15 cellular contexts compared by ENCODE assay signal in genomic region chr17:16472539-16472938, GRCh38. TPM values are rescaled to one million over a fixed set of nuclear protein-coding genes. Genes with fewer than 3 reads are reported as not detected.
DNase-seq lines count a peak whose midpoint lies in the region; ATAC-seq and TF ChIP-seq lines count a peak whose summit lies in the region.
"Had no signal": no experiment of that assay in that cellular context is flagged by ENCODE, and none has a peak within 500 bp of the region (broad histone marks: within the 10 kb centered on the region; RNA-seq: fewer than 3 reads in every experiment).

No MANE protein-coding gene starts in this region.

- H3K27me3 ChIP-seq in SK-N-SH (ENCODE audit: insufficient read depth): no peaks in the 10 kb centered on the region
- no peaks in the 10 kb centered on the region for H3K27me3 ChIP-seq in osteoblast (ENCODE audit: insufficient read depth, low read length)
- H3K27me3 ChIP-seq: BLaER1 had no signal

- H2AFZ ChIP-seq in SK-N-SH (ENCODE audit: low read depth) (no peak overlapping the region), osteoblast (ENCODE audit: low read length) (no peak overlapping the region)

- H3K27ac ChIP-seq in SK-N-SH (ENCODE audit: low read depth in 2 of 2, low read length in 1 of 2) (no peak overlapping the region), osteoblast (ENCODE audit: low read depth, low read length) (no peak overlapping the region)
- H3K27ac ChIP-seq: 22Rv1, A549, BLaER1 had no signal

- POLR2A ChIA-PET in SK-N-SH (lab: Yijun Ruan, JAX): interaction anchor here (0.8 kb wide), 1 partner anchor 34 kb away, joined by 3 read pairs; no protein-coding TSS in a partner anchor

- H3K4me1 ChIP-seq in SK-N-SH (ENCODE audit: control insufficient read depth in 1 of 2, insufficient read depth in 2 of 2, low read depth in 1 of 2, low read length in 1 of 2) (peaks cover 5 to 44% of the 10 kb centered on the region in 2 experiments), osteoblast (ENCODE audit: insufficient read depth, low read length) (peaks cover 7% of the 10 kb centered on the region)

- H3K9me3 ChIP-seq in SK-N-SH (no peaks in the 10 kb centered on the region), osteoblast (ENCODE audit: low read depth, low read length) (no peaks in the 10 kb centered on the region)
- H3K9me3 ChIP-seq: A549, BLaER1 had no signal

- no peak for TF ChIP-seq EP300 in SK-N-SH (IDR thresholded peaks at IDR 0.05; ENCODE audit: borderline replicate concordance in 1 of 2, low read depth in 1 of 2, low read length in 1 of 2)

- H3K9ac ChIP-seq in SK-N-SH: no peak overlapping the region
- H3K9ac ChIP-seq: BLaER1 had no signal

- H3K4me2 ChIP-seq in SK-N-SH (no peak overlapping the region), osteoblast (ENCODE audit: insufficient read depth, low read length) (no peak overlapping the region)
- H3K4me2 ChIP-seq: A549, BLaER1 had no signal

- ATAC-seq in SK-N-SH treated with all-trans-retinoic acid at 6 μM for 48 hours: no peak
- ATAC-seq in GM19452 (IDR thresholded peaks at IDR 0.05; ENCODE audit: unreplicated experiment): no peak
- ATAC-seq: A549 had no signal

- TF ChIP-seq RAD21 in SK-N-SH (IDR thresholded peaks at IDR 0.05; ENCODE audit: low read length): no peak

- H3K79me2 ChIP-seq in SK-N-SH (ENCODE audit: insufficient read depth): no peaks in the 10 kb centered on the region
- H3K79me2 ChIP-seq in osteoblast (ENCODE audit: insufficient read depth, low read length): no peaks in the 10 kb centered on the region

- WGBS in SK-N-SH (ENCODE audit: low lambda C conversion rate): 77% methylated on average over 5 of the region's 6 CpGs

- DNase-seq in SK-N-SH (no peak), fibroblast of villous mesenchyme (ENCODE audit: low read depth) (peak; percentile 42), osteoblast (ENCODE audit: insufficient read length, low spot score, missing footprints) (peak; percentile 11), medulla oblongata (ENCODE audit: extremely low spot score) (no peak), T-helper 1 cell (no peak)
- DNase-seq: CD4-positive, alpha-beta memory T cell; DMS153; DMS79; GDM1; H9 had no signal

- CTCF ChIA-PET in SK-N-SH (lab: Yijun Ruan, JAX): interaction anchor here (1.1 to 3.6 kb wide), 6 partner anchors 9 to 85 kb away, joined by 3 to 26 read pairs (median 4); no protein-coding TSS in a partner anchor

- H4K20me1 ChIP-seq in SK-N-SH (ENCODE audit: insufficient read depth): no peaks in the 10 kb centered on the region
- no peaks in the 10 kb centered on the region for H4K20me1 ChIP-seq in osteoblast (ENCODE audit: insufficient read depth, low read length)

- H3K36me3 ChIP-seq in SK-N-SH (replicated peaks in 1 of 2; ENCODE audit: control insufficient read depth in 1 of 2, insufficient read depth in 2 of 2, low read length in 1 of 2) (no peaks in the 10 kb centered on the region), osteoblast (ENCODE audit: insufficient read depth, low read length) (no peaks in the 10 kb centered on the region)

- TF ChIP-seq CTCF in SK-N-SH (IDR thresholded peaks at IDR 0.05): no peak
- no peak for TF ChIP-seq CTCF in fibroblast of villous mesenchyme (IDR thresholded peaks at IDR 0.05; ENCODE audit: insufficient read depth, low read depth, low read length)
- no peak for TF ChIP-seq CTCF in osteoblast (IDR thresholded peaks at IDR 0.05; ENCODE audit: extremely low read depth, low read depth, low read length)

- H3K4me3 ChIP-seq in SK-N-SH (ENCODE audit: low read depth in 2 of 2, low read length in 1 of 2) (no peak overlapping the region), fibroblast of villous mesenchyme (ENCODE audit: low read depth, low read length) (no peak overlapping the region), osteoblast (ENCODE audit: insufficient read depth, low read length) (no peak overlapping the region)
- H3K4me3 ChIP-seq: A549, BLaER1 had no signal

- H3K9me2 ChIP-seq in SK-N-SH: no peaks in the 10 kb centered on the region

- H3F3A ChIP-seq in SK-N-SH (replicated peaks; ENCODE audit: insufficient read depth): no peaks in the 10 kb centered on the region

TF ChIP-seq in SK-N-SH treated with all-trans-retinoic acid at 6 μM for 48 hours, 23 proteins besides CTCF, POLR2A, EP300 and RAD21:
- TF ChIP-seq SNAI2 (CRISPR knock-in tag; IDR thresholded peaks at IDR 0.05) (no peak), CSDC2 (CRISPR knock-in tag; IDR thresholded peaks at IDR 0.05) (no peak), ISL1 (CRISPR knock-in tag; IDR thresholded peaks at IDR 0.05) (peak; percentile 60), TOX (CRISPR knock-in tag; IDR thresholded peaks at IDR 0.05; ENCODE audit: borderline replicate concordance) (no peak), TCF4 (CRISPR knock-in tag; IDR thresholded peaks at IDR 0.05; ENCODE audit: borderline replicate concordance) (no peak), ZNF8 (CRISPR knock-in tag; IDR thresholded peaks at IDR 0.05) (no peak)
TF ChIP-seq in SK-N-SH treated with all-trans-retinoic acid at 6 μM for 48 hours: peak in this region for 1.

TF ChIP-seq in SK-N-SH, 30 proteins besides CTCF, POLR2A, EP300 and RAD21:
- no peak for TF ChIP-seq POLR2AphosphoS5 (IDR thresholded peaks at IDR 0.05; ENCODE audit: low read depth, low read length)
- TF ChIP-seq ELF1 (IDR thresholded peaks at IDR 0.05): no peak
- TF ChIP-seq RXRA (IDR thresholded peaks at IDR 0.05; ENCODE audit: borderline replicate concordance, low read depth): no peak
- TF ChIP-seq FOSL2 (IDR thresholded peaks at IDR 0.05; ENCODE audit: borderline replicate concordance, low read depth): no peak
- no peak for TF ChIP-seq RFX5 (IDR thresholded peaks at IDR 0.05; ENCODE audit: low read length)
- no peak for TF ChIP-seq MAX (IDR thresholded peaks at IDR 0.05; ENCODE audit: low read depth)
- no peak for TF ChIP-seq GATA2 (CRISPR knock-in tag; IDR thresholded peaks at IDR 0.05)
- no peak for TF ChIP-seq NRF1 (IDR thresholded peaks at IDR 0.05; ENCODE audit: low read depth, low read length)
- no peak for TF ChIP-seq ZBTB33 (IDR thresholded peaks at IDR 0.05; ENCODE audit: borderline replicate concordance, low read depth)

RNA-seq across cellular contexts. Expression of gene LRRC75A, which starts 19.5 kb away (rescaled TPM):
- 1.2 and 1.3 TPM in 2 replicates for polyA plus RNA-seq in SK-N-SH (2012; rRNA removed)
- 0.60 and 0.71 TPM in 2 replicates for polyA plus RNA-seq in SK-N-SH (2012; cell fraction: cytosol; rRNA removed)
- polyA plus RNA-seq in SK-N-SH (2012; cell fraction: nucleus; rRNA removed): 1.8 and 2.0 TPM in 2 replicates
- 0.32 and 2.6 TPM in 2 replicates for total RNA-seq in fibroblast of villous mesenchyme
- total RNA-seq in osteoblast: 0.88 and 1.4 TPM in 2 replicates

RNA-seq across cellular contexts. Expression of gene TRPV2, which starts 57.2 kb away (rescaled TPM):
- polyA plus RNA-seq in SK-N-SH (2012; rRNA removed): 10.5 and 11.0 TPM in 2 replicates
- polyA plus RNA-seq in SK-N-SH (2012; cell fraction: cytosol; rRNA removed): 4.3 and 5.9 TPM in 2 replicates
- 10.6 and 16.4 TPM in 2 replicates for polyA plus RNA-seq in SK-N-SH (2012; cell fraction: nucleus; rRNA removed)
- total RNA-seq in fibroblast of villous mesenchyme (53.5 and 106 TPM in 2 replicates), osteoblast (62.5 and 71.3 TPM in 2 replicates)

Comparison
In these comparisons a context has a peak if more than half of its experiments do, and no peak if none do; other contexts are left out.
1. DNase-seq: peak in fibroblast of villous mesenchyme (single experiment) and osteoblast (single experiment); none in SK-N-SH (single experiment), medulla oblongata (single experiment) and T-helper 1 cell (0 of 5).